Comparison of ENCODE assay signal across 1 cellular context in the genomic region with DNA sequence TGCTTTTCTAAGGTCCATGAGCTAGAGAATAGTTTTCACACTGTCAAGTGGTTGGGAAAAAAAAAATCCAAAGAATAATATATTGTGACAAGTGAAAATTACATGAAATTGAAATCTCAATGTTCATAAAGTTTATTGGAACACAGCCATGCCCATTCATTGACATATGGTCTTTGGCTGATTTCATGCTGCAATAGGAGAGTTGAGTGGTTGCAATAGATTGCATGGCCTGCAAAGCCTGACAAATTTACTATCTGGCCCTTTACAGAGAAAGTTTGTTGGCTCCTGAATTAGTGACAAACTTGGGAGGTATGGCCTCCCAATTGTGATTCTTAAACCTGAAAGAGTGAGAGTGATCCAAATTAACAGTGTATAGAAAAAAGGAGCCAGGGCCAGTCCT.
TF ChIP-seq lines count a peak whose summit lies in the region.

No MANE protein-coding gene starts in this region.

TF ChIP-seq in HepG2, 621 proteins besides CTCF, POLR2A, EP300 and RAD21 (continued from another document):
- TF ChIP-seq, protein P1, sequence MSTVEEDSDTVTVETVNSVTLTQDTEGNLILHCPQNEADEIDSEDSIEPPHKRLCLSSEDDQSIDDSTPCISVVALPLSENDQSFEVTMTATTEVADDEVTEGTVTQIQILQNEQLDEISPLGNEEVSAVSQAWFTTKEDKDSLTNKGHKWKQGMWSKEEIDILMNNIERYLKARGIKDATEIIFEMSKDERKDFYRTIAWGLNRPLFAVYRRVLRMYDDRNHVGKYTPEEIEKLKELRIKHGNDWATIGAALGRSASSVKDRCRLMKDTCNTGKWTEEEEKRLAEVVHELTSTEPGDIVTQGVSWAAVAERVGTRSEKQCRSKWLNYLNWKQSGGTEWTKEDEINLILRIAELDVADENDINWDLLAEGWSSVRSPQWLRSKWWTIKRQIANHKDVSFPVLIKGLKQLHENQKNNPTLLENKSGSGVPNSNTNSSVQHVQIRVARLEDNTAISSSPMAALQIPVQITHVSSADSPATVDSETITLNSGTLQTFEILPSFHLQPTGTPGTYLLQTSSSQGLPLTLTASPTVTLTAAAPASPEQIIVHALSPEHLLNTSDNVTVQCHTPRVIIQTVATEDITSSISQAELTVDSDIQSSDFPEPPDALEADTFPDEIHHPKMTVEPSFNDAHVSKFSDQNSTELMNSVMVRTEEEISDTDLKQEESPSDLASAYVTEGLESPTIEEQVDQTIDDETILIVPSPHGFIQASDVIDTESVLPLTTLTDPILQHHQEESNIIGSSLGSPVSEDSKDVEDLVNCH (CRISPR knock-in tag; IDR thresholded peaks at IDR 0.05), result no peak
- TF ChIP-seq POLR2AphosphoS2 (IDR thresholded peaks at IDR 0.05; ENCODE audit: low read depth, low read length) (no peak), RFX5 (IDR thresholded peaks at IDR 0.05; ENCODE audit: low read depth, low read length) (no peak), MAF1 (CRISPR knock-in tag; IDR thresholded peaks at IDR 0.05; ENCODE audit: borderline replicate concordance) (no peak)
